Comparison of ENCODE assay signal across 1 cellular context in genomic region chr10:77909021-77909754, GRCh38.
TF ChIP-seq lines count a peak whose summit lies in the region.

No MANE protein-coding gene starts in this region.

TF ChIP-seq in HCT116, 20 proteins besides CTCF, POLR2A, EP300 and RAD21 (continued from another document):
- TF ChIP-seq EGR1 (IDR thresholded peaks at IDR 0.05; ENCODE audit: low read depth) (no peak), EZH2phosphoT487 (IDR thresholded peaks at IDR 0.05; ENCODE audit: borderline replicate concordance) (no peak), YY1 (IDR thresholded peaks at IDR 0.05; ENCODE audit: extremely low read depth, insufficient replicate concordance, low read depth, low read length) (no peak)
TF ChIP-seq in HCT116: peak in this region for 0.
